1 cellular context compared by ENCODE assay signal in the genomic region with DNA sequence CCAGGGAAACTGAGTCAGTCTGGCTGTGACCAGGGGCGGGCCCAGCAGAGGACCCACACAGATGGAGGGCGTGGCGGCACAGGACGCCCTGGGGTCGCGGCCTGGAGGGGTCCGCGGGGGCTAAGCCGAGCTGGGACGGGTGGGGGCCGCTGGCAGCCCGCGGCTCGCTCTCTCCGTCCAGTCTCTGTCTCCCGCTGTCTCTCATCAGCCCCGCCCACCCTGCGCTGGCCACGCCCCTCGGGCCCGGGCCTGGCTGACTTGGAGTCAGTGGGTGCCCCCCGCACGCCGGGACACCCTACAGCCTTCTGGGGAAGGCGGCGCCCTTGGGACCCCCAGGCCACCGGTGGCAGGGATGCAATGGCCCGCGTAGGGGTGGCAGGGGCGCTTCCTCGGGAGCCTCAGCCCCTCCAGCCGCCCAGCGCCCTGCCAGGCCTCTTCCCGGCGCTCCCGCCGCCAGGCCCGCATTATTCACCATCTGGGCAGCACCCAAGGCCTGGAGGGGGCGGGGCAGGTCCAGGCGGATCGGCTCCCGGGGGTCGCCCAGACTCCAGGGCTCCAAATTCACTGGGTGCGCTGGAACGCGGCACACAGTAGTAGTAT.
TF ChIP-seq lines count a peak whose summit lies in the region.

TSS of gene TBXA2R (minus strand) at position 186 of the 600 bp plus-strand sequence. CDS start 6,241 bp downstream, outside the sequence.

TF ChIP-seq in K562, 482 proteins besides CTCF, POLR2A, EP300 and RAD21 (continued from another document and continues in another):
- TF ChIP-seq HES1 (IDR thresholded peaks at IDR 0.05; ENCODE audit: low read depth) (no peak), ILF3 (IDR thresholded peaks at IDR 0.05; ENCODE audit: borderline replicate concordance) (no peak), ZBTB17 (CRISPR knock-in tag; IDR thresholded peaks at IDR 0.05) (no peak), ZMIZ1 (IDR thresholded peaks at IDR 0.05; ENCODE audit: low read depth in 2 of 2, low read length in 2 of 2) (no peak), SREBF1 (IDR thresholded peaks at IDR 0.05; ENCODE audit: borderline replicate concordance, low read depth, low read length) (no peak), NCOR1 (IDR thresholded peaks at IDR 0.05) (no peak), CBX5 (IDR thresholded peaks at IDR 0.05; ENCODE audit: borderline replicate concordance, low read depth) (no peak), GABPB2 (CRISPR knock-in tag; conservative IDR thresholded peaks at IDR 0.05) (no peak), TAF7 (tag; IDR thresholded peaks at IDR 0.05) (no peak), CBFA2T2 (conservative IDR thresholded peaks at IDR 0.05) (no peak), EGR1 (conservative IDR thresholded peaks at IDR 0.05) (0 out of 2 replicates have a peak, but pooled peaks have one; percentile 2), PRPF4 (IDR thresholded peaks at IDR 0.05; ENCODE audit: insufficient read depth, low read depth, low read length, poor library complexity, severe bottlenecking) (no peak), CREB5 (CRISPR knock-in tag; IDR thresholded peaks at IDR 0.05) (no peak), FOXJ2 (tag; IDR thresholded peaks at IDR 0.05) (no peak), ZNF24 (IDR thresholded peaks at IDR 0.05) (no peak), ZNF79 (CRISPR knock-in tag; IDR thresholded peaks at IDR 0.05; ENCODE audit: low read depth) (no peak), ELF4 (CRISPR knock-in tag; IDR thresholded peaks at IDR 0.05) (no peak), MITF (IDR thresholded peaks at IDR 0.05) (no peak), XRCC4 (IDR thresholded peaks at IDR 0.05; ENCODE audit: extremely low read depth, insufficient read depth, insufficient read length) (no peak), CCNT2 (IDR thresholded peaks at IDR 0.05; ENCODE audit: borderline replicate concordance, extremely low read depth, insufficient read length, low read depth, low read length) (no peak), MCM2 (IDR thresholded peaks at IDR 0.05; ENCODE audit: low read depth) (no peak), ARNT (IDR thresholded peaks at IDR 0.05) (no peak), TAF9B (IDR thresholded peaks at IDR 0.05; ENCODE audit: partially characterized antibody) (no peak), ZFPM2 (CRISPR knock-in tag; IDR thresholded peaks at IDR 0.05) (no peak), NCOA6 (IDR thresholded peaks at IDR 0.05) (no peak), ZNF778 (CRISPR knock-in tag; IDR thresholded peaks at IDR 0.05) (no peak), ZNF586 (CRISPR knock-in tag; conservative IDR thresholded peaks at IDR 0.05) (no peak), SIRT6 (IDR thresholded peaks at IDR 0.05; ENCODE audit: low read depth, low read length) (no peak), ADNP (tag; IDR thresholded peaks at IDR 0.05) (no peak), BRD9 (IDR thresholded peaks at IDR 0.05; ENCODE audit: low read depth, partially characterized antibody) (no peak), PHF8 (IDR thresholded peaks at IDR 0.05; ENCODE audit: borderline replicate concordance, low read length) (peak; percentile 59; the same call in 1 of the 2 replicates), ZNF12 (CRISPR knock-in tag; IDR thresholded peaks at IDR 0.05) (peak; percentile 57; the same call in 1 of the 2 replicates)
- TF ChIP-seq, protein P1, sequence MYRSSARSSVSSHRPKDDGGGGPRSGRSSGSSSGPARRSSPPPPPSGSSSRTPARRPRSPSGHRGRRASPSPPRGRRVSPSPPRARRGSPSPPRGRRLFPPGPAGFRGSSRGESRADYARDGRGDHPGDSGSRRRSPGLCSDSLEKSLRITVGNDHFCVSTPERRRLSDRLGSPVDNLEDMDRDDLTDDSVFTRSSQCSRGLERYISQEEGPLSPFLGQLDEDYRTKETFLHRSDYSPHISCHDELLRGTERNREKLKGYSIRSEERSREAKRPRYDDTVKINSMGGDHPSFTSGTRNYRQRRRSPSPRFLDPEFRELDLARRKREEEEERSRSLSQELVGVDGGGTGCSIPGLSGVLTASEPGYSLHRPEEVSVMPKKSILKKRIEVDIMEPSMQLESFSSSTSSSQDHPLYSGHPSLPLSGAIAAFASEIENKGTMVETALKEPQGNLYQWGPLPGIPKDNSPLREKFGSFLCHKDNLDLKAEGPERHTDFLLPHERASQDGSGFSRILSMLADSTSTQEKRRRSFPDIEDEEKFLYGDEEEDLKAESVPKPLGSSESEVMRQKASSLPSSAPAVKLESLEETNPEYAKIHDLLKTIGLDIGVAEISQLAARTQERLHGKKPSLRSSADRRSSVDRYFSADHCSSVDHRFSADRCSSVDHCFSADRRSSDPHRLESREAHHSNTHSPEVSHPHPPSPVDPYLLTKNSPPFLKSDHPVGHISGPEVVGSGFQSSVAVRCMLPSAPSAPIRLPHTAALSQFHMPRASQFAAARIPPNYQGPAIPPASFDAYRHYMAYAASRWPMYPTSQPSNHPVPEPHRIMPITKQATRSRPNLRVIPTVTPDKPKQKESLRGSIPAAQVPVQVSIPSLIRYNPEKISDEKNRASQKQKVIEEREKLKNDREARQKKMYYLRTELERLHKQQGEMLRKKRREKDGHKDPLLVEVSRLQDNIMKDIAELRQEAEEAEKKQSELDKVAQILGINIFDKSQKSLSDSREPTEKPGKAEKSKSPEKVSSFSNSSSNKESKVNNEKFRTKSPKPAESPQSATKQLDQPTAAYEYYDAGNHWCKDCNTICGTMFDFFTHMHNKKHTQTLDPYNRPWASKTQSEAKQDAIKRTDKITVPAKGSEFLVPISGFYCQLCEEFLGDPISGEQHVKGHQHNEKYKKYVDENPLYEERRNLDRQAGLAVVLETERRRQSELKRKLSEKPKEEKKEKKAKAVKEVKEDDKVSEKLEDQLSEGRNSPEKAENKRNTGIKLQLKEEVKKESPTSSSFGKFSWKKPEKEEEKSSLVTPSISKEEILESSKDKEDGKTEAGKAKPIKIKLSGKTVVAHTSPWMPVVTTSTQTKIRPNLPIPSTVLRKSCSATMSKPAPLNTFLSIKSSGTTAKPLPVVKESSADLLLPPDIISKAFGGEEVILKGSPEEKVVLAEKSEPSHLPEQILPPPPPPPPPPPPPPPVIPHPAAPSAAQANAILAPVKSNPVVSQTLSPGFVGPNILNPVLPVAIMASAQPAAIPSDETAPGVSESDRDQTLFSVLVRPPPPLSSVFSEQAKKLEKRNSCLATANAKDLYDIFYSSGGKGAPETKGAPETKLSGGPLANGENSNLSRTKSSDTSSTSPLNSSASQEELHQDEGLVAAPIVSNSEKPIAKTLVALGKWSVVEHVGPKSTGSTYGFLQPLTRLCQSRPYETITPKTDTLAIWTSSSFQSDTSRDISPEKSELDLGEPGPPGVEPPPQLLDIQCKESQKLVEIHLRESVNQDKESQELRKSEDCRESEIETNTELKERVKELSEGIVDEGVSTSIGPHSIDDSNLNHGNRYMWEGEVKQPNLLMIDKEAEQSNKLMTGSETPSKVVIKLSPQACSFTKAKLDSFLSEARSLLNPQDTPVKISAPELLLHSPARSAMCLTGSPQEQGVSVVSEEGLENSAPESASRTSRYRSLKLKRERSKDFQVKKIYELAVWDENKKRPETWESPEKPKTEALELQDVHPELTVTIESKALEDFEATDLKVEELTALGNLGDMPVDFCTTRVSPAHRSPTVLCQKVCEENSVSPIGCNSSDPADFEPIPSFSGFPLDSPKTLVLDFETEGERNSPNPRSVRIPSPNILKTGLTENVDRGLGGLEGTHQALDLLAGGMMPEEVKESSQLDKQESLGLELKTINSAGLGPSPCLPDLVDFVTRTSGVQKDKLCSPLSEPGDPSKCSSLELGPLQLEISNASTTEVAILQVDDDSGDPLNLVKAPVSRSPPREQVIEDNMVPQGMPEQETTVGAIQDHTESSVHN (IDR thresholded peaks at IDR 0.05; ENCODE audit: borderline replicate concordance in 1 of 2, low read depth in 1 of 2), result no peak
- TF ChIP-seq, protein P2, sequence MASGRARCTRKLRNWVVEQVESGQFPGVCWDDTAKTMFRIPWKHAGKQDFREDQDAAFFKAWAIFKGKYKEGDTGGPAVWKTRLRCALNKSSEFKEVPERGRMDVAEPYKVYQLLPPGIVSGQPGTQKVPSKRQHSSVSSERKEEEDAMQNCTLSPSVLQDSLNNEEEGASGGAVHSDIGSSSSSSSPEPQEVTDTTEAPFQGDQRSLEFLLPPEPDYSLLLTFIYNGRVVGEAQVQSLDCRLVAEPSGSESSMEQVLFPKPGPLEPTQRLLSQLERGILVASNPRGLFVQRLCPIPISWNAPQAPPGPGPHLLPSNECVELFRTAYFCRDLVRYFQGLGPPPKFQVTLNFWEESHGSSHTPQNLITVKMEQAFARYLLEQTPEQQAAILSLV (tag; IDR thresholded peaks at IDR 0.05), result no peak
- TF ChIP-seq, protein P3, sequence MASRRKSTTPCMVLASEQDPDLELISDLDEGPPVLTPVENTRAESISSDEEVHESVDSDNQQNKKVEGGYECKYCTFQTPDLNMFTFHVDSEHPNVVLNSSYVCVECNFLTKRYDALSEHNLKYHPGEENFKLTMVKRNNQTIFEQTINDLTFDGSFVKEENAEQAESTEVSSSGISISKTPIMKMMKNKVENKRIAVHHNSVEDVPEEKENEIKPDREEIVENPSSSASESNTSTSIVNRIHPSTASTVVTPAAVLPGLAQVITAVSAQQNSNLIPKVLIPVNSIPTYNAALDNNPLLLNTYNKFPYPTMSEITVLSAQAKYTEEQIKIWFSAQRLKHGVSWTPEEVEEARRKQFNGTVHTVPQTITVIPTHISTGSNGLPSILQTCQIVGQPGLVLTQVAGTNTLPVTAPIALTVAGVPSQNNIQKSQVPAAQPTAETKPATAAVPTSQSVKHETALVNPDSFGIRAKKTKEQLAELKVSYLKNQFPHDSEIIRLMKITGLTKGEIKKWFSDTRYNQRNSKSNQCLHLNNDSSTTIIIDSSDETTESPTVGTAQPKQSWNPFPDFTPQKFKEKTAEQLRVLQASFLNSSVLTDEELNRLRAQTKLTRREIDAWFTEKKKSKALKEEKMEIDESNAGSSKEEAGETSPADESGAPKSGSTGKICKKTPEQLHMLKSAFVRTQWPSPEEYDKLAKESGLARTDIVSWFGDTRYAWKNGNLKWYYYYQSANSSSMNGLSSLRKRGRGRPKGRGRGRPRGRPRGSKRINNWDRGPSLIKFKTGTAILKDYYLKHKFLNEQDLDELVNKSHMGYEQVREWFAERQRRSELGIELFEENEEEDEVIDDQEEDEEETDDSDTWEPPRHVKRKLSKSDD (conservative IDR thresholded peaks at IDR 0.05; ENCODE audit: low read length), result no peak
- TF ChIP-seq, protein P4, sequence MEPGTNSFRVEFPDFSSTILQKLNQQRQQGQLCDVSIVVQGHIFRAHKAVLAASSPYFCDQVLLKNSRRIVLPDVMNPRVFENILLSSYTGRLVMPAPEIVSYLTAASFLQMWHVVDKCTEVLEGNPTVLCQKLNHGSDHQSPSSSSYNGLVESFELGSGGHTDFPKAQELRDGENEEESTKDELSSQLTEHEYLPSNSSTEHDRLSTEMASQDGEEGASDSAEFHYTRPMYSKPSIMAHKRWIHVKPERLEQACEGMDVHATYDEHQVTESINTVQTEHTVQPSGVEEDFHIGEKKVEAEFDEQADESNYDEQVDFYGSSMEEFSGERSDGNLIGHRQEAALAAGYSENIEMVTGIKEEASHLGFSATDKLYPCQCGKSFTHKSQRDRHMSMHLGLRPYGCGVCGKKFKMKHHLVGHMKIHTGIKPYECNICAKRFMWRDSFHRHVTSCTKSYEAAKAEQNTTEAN (CRISPR knock-in tag; IDR thresholded peaks at IDR 0.05), result no peak
